Comparison of ENCODE assay signal across 18 cellular contexts in genomic region chr5:140628711-140629110, GRCh38. TPM values are rescaled to one million over a fixed set of nuclear protein-coding genes. Genes with fewer than 3 reads are reported as not detected.
"Had no signal": no experiment of that assay in that cellular context is flagged by ENCODE, and none has a peak within 500 bp of the region (broad histone marks: within the 10 kb centered on the region; RNA-seq: fewer than 3 reads in every experiment).

No MANE protein-coding gene starts in this region.

- H3K4me3 Mint-ChIP-seq: activated naive CD8-positive, alpha-beta T cell; memory B cell; neural crest cell had no signal

- H3K27me3 ChIP-seq: gastrocnemius medialis, heart left ventricle, ovary, tibial artery, vagina had no signal

- H3K36me3 ChIP-seq: gastrocnemius medialis, left ventricle myocardium inferior, ovary, tibial artery, vagina had no signal

- H3K9me3 Mint-ChIP-seq: memory B cell had no signal

- H3K4me3 ChIP-seq: gastrocnemius medialis, left ventricle myocardium inferior, ovary, psoas muscle, skin epidermis, tibial artery, vagina had no signal

- DNase-seq: activated CD4-positive, alpha-beta T cell treated with anti-CD3 and anti-CD28 coated beads, Interleukin-2, amount 50 U/mL, for 4 hours; activated gamma-delta T cell treated with Interleukin-2 at 50 U/mL for 16 hours; gastrocnemius medialis; heart left ventricle; left ventricle myocardium inferior; ovary; psoas muscle; right cardiac atrium; stimulated activated naive CD8-positive, alpha-beta T cell treated with anti-CD3 and anti-CD28 coated beads, Interleukin-15, Interleukin-2, amounts not matched to agents 100 U/mL and 50 U/mL, for 24 hours; substantia nigra; T-helper 2 cell; tibial artery had no signal

- H3K9me3 ChIP-seq: gastrocnemius medialis, ovary, psoas muscle, tibial artery, vagina had no signal

- ATAC-seq: gastrocnemius medialis; heart left ventricle; psoas muscle; right cardiac atrium; stimulated activated naive CD8-positive, alpha-beta T cell treated with anti-CD3 and anti-CD28 coated beads, Interleukin-15, Interleukin-2, amounts not matched to agents 100 U/mL and 50 U/mL, for 24 hours had no signal

- H3K36me3 Mint-ChIP-seq: memory B cell had no signal

- H3K27ac ChIP-seq: gastrocnemius medialis, left ventricle myocardium inferior, ovary, psoas muscle, skin epidermis, tibial artery, vagina had no signal

- H3K27ac Mint-ChIP-seq: activated naive CD8-positive, alpha-beta T cell; memory B cell had no signal

- H3K4me1 Mint-ChIP-seq: neural crest cell had no signal

RNA-seq across cellular contexts. Expression of gene CD14, which starts 4.3 kb away (rescaled TPM):
- total RNA-seq: epithelial cell of proximal tubule had no signal
